ENCODE assay signal across 8 cellular contexts in genomic region chr10:117375360-117376147, GRCh38.
DNase-seq lines count a peak whose midpoint lies in the region; ATAC-seq lines count a peak whose summit lies in the region.

PDZD8 (minus strand) TSS chr10:117375440; CDS start chr10:117375227, 213 bp downstream.

- DNase-seq in CMK (ENCODE audit: low read depth) (peak; percentile 74), HS-5 (ENCODE audit: low read depth) (peak; percentile 60), NOMO-1 treated with dmso at 0.1 percent for 144 hours (lab: John Stamatoyannopoulos, UW; ENCODE audit: unreplicated experiment) (peak; percentile 84), memory B cell (ENCODE audit: low spot score in 2 of 2) (peak; percentile 85 to 98)
- DNase-seq in activated CD8-positive, alpha-beta memory T cell treated with anti-CD3 and anti-CD28 coated beads for 48 hours (ENCODE audit: low read depth in 2 of 3, low spot score in 2 of 3): peak; percentile 67 to 81 (median 81)
- DNase-seq in effector memory CD8-positive, alpha-beta T cell: peak; percentile 87 to 89 (median 88)
- peak; percentile 77 for DNase-seq in stimulated activated CD8-positive, alpha-beta memory T cell treated with anti-CD3 and anti-CD28 coated beads, Interleukin-12 subunit alpha, Interleukin-12 subunit beta, amount 100 ng/mL, for 24 hours (ENCODE audit: extremely low read depth)

- H3K27me3 Mint-ChIP-seq in effector memory CD8-positive, alpha-beta T cell: peaks cover 12 to 26% of the 10 kb centered on the region in 2 donors
- H3K27me3 Mint-ChIP-seq in memory B cell: peaks cover 6% of the 10 kb centered on the region

- no peaks in the 10 kb centered on the region for H3K9me3 Mint-ChIP-seq in effector memory CD8-positive, alpha-beta T cell
- no peaks in the 10 kb centered on the region for H3K9me3 Mint-ChIP-seq in memory B cell

- peaks cover 31% of the 10 kb centered on the region for H3K36me3 Mint-ChIP-seq in effector memory CD8-positive, alpha-beta T cell (ENCODE audit: insufficient read depth)
- no peaks in the 10 kb centered on the region for H3K36me3 Mint-ChIP-seq in memory B cell

- peaks cover 26 to 30% of the 10 kb centered on the region in 2 donors for H3K4me1 Mint-ChIP-seq in effector memory CD8-positive, alpha-beta T cell (ENCODE audit: low read depth in 2 of 2)
- peaks cover 17% of the 10 kb centered on the region for H3K4me1 Mint-ChIP-seq in memory B cell

- H3K27ac Mint-ChIP-seq in effector memory CD8-positive, alpha-beta T cell: peak within 1 kb of the TSS; percentile 95 to 96
- peak within 1 kb of the TSS; percentile 86 for H3K27ac Mint-ChIP-seq in memory B cell

- peak within 1 kb of the TSS; percentile 91 to 93 for H3K4me3 Mint-ChIP-seq in effector memory CD8-positive, alpha-beta T cell
- peak within 1 kb of the TSS; percentile 93 for H3K4me3 Mint-ChIP-seq in memory B cell

- ATAC-seq in GM19468 (IDR thresholded peaks at IDR 0.05; ENCODE audit: extremely low read depth, unreplicated experiment) (peak; percentile 81), memory B cell (ENCODE audit: low read depth) (peak; percentile 90)
- ATAC-seq in effector memory CD8-positive, alpha-beta T cell (replicated peaks): peak; percentile 70

Comparison
In these comparisons a context has a peak if more than half of its experiments do, and no peak if none do; other contexts are left out.
1. Peak in every context shown above with its lines: DNase-seq and ATAC-seq.